In the genomic region with DNA sequence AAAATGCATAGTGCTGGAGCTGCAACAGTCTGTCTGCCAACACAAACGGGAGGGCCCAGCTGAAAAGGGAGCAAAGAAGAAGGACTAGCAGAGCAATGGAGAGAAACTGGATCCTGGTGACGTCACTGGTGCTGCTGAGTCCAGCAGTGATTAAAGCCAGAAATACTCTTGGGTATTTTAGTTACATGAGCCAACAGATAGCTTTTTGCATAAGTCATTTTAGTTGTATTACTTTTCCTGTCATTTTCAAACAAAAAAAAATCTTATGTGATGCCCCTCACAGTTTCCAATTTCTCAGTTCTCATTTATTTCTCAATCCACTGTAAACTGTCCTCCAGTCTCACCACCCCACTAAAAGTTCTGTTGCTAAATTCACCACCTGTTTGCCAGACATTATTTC, we compare ENCODE assay signal across 9 cellular contexts. TPM values are rescaled to one million over a fixed set of nuclear protein-coding genes. Genes with fewer than 3 reads are reported as not detected.
DNase-seq lines count a peak whose midpoint lies in the region; ATAC-seq and TF ChIP-seq lines count a peak whose summit lies in the region.
"Had no signal": no experiment of that assay in that cellular context is flagged by ENCODE, and none has a peak within 500 bp of the region (broad histone marks: within the 10 kb centered on the region; RNA-seq: fewer than 3 reads in every experiment).

No MANE protein-coding gene starts in this region.

- no peak for TF ChIP-seq CTCF in choroid plexus epithelial cell (conservative IDR thresholded peaks at IDR 0.05; ENCODE audit: low read depth, low read length)
- no peak for TF ChIP-seq CTCF in thyroid gland (IDR thresholded peaks at IDR 0.05)
- TF ChIP-seq CTCF in vagina (IDR thresholded peaks at IDR 0.05): no peak
- TF ChIP-seq CTCF in PC-9 (conservative IDR thresholded peaks at IDR 0.05): no peak

- H3K9ac ChIP-seq in Karpas-422 (ENCODE audit: low read length): no peak overlapping the region

- H4K20me1 ChIP-seq in Karpas-422 (ENCODE audit: insufficient read depth, low read depth, low read length) (no peaks in the 10 kb centered on the region), PC-9 (ENCODE audit: insufficient read depth) (no peaks in the 10 kb centered on the region)

- H2AFZ ChIP-seq in Karpas-422 (ENCODE audit: low read length): no peak overlapping the region
- H2AFZ ChIP-seq in PC-9: no peak overlapping the region

- H3K4me2 ChIP-seq in Karpas-422 (ENCODE audit: low read depth, low read length, poor library complexity, severe bottlenecking) (no peak overlapping the region), PC-9 (no peak overlapping the region)

- CTCF ChIA-PET in PC-9 (lab: Charles Lee): no interaction called here

- DNase-seq in Karpas-422 (peak; percentile 29), choroid plexus epithelial cell (ENCODE audit: low read depth) (peak; percentile 93), left kidney (ENCODE audit: low read depth, low spot score) (peak; percentile 57), thyroid gland (peak; percentile 23), vagina (ENCODE audit: extremely low spot score in 2 of 2) (no peak), PC-9 (no peak)
- no peak for DNase-seq in activated CD8-positive, alpha-beta memory T cell treated with anti-CD3 and anti-CD28 coated beads, Interleukin-2, amount 50 U/mL, for 4 hours

- H3K27me3 ChIP-seq in Karpas-422 (ENCODE audit: low read length) (no peaks in the 10 kb centered on the region), thyroid gland (no peaks in the 10 kb centered on the region), vagina (no peaks in the 10 kb centered on the region), PC-9 (ENCODE audit: insufficient read depth, low read depth) (no peaks in the 10 kb centered on the region)
- H3K27me3 ChIP-seq: SJSA1 had no signal

- H3K36me3 ChIP-seq in Karpas-422 (ENCODE audit: insufficient read depth, low read length) (no peaks in the 10 kb centered on the region), thyroid gland (no peaks in the 10 kb centered on the region), vagina (no peaks in the 10 kb centered on the region), PC-9 (ENCODE audit: low read depth) (no peaks in the 10 kb centered on the region)
- H3K36me3 ChIP-seq: SJSA1 had no signal

- H3K9me3 ChIP-seq in Karpas-422 (ENCODE audit: low read length): no peaks in the 10 kb centered on the region
- H3K9me3 ChIP-seq in thyroid gland: no peaks in the 10 kb centered on the region
- H3K9me3 ChIP-seq in vagina: no peaks in the 10 kb centered on the region
- H3K9me3 ChIP-seq in PC-9 (ENCODE audit: insufficient read depth, low read depth): peaks cover 14% of the 10 kb centered on the region
- H3K9me3 ChIP-seq: SJSA1 had no signal

- POLR2A ChIA-PET in PC-9 (lab: Charles Lee; ENCODE audit: unreplicated experiment): interaction anchor here (0.5 kb wide), 1 partner anchor 791 kb away, joined by 23 read pairs; no protein-coding TSS in a partner anchor

- no TSS peak for BruUV-seq in PC-9 (replicated peaks; lab: Mats Ljungman, UMichigan)

- 32 to 50% methylated on average over 2 of the region's 2 CpGs for WGBS in thyroid gland, 2 donors

- TF ChIP-seq POLR2A in thyroid gland (IDR thresholded peaks at IDR 0.05) (no peak), vagina (IDR thresholded peaks at IDR 0.05) (no peak)

- H3K4me3 ChIP-seq in Karpas-422 (ENCODE audit: low read length) (no peak overlapping the region), choroid plexus epithelial cell (ENCODE audit: low read depth, low read length) (no peak overlapping the region), thyroid gland (replicated peaks in 1 of 3) (no peak overlapping the region), vagina (no peak overlapping the region), PC-9 (no peak overlapping the region)
- H3K4me3 ChIP-seq: SJSA1 had no signal

- H3F3A ChIP-seq in PC-9 (ENCODE audit: insufficient read depth, low read depth): no peaks in the 10 kb centered on the region

- intact Hi-C loops in thyroid gland (cut with DNase I): no loop called here
- intact Hi-C loops in vagina (cut with DNase I): no loop called here
- intact Hi-C loops in PC-9 (cut with micrococcal nuclease; ENCODE audit: unreplicated experiment): no loop called here

- no peak for ATAC-seq in GM18873 (IDR thresholded peaks at IDR 0.05; ENCODE audit: low FRiP score, unreplicated experiment)

- peaks cover 6% of the 10 kb centered on the region for H3K4me1 ChIP-seq in Karpas-422 (ENCODE audit: low read length)
- H3K4me1 ChIP-seq in thyroid gland: no peaks in the 10 kb centered on the region
- H3K4me1 ChIP-seq in vagina: no peaks in the 10 kb centered on the region
- peaks cover 19% of the 10 kb centered on the region for H3K4me1 ChIP-seq in PC-9 (replicated peaks; ENCODE audit: insufficient read depth)

- no peak overlapping the region for H3K27ac ChIP-seq in Karpas-422 (ENCODE audit: low read length)
- H3K27ac ChIP-seq in thyroid gland: no peak overlapping the region
- no peak overlapping the region for H3K27ac ChIP-seq in vagina
- no peak overlapping the region for H3K27ac ChIP-seq in PC-9
- H3K27ac ChIP-seq: SJSA1 had no signal

- H3K9me2 ChIP-seq in Karpas-422 (replicated peaks; ENCODE audit: insufficient read depth, low read length) (no peaks in the 10 kb centered on the region), PC-9 (ENCODE audit: insufficient read depth) (no peaks in the 10 kb centered on the region)

- H3K79me2 ChIP-seq in Karpas-422 (ENCODE audit: low read length) (no peaks in the 10 kb centered on the region), PC-9 (ENCODE audit: low read depth) (no peaks in the 10 kb centered on the region)

RNA-seq across cellular contexts. Expression of a gene that starts 38.7 kb away (rescaled TPM):
- total RNA-seq in Karpas-422 (2014; rRNA removed; shearing (Covaris generic); ENCODE audit: low replicate concordance): 36.7 and 133 TPM in 2 replicates
- total RNA-seq in thyroid gland (100 to 1,000 TPM in 1 of 4 donors, 10 to 100 TPM in 3; 65.6 to 102 (median 77.7) TPM), vagina (99.4 TPM), PC-9 (2021) (67.4 and 82.2 TPM in 2 replicates)

Comparison
In these comparisons a context has a peak if more than half of its experiments do, and no peak if none do; other contexts are left out.
1. DNase-seq: peak in Karpas-422 (single experiment), choroid plexus epithelial cell (single experiment), left kidney (single experiment) and thyroid gland (2 of 2); none in vagina (0 of 2), activated CD8-positive, alpha-beta memory T cell treated with anti-CD3 and anti-CD28 coated beads, Interleukin-2, amount 50 U/mL, for 4 hours (single experiment) and PC-9 (0 of 2).